Comparison of ENCODE assay signal across 21 cellular contexts in genomic region chr2:149049142-149049541, GRCh38. TPM values are rescaled to one million over a fixed set of nuclear protein-coding genes. Genes with fewer than 3 reads are reported as not detected.
DNase-seq lines count a peak whose midpoint lies in the region; ATAC-seq, FAIRE-seq and TF ChIP-seq lines count a peak whose summit lies in the region.
"Had no signal": no experiment of that assay in that cellular context is flagged by ENCODE, and none has a peak within 500 bp of the region (broad histone marks: within the 10 kb centered on the region; RNA-seq: fewer than 3 reads in every experiment).

No MANE protein-coding gene starts in this region.

- FAIRE-seq in urothelium cell line (lab: Jason Lieb, UNC) = peak; percentile 30
- FAIRE-seq: RCC 7860 had no signal

- no TSS peak for BruUV-seq in PC-3 (replicated peaks; lab: Mats Ljungman, UMichigan)

- peaks cover 24% of the 10 kb centered on the region; the same call in 1 of the 2 replicates for H3K27me3 ChIP-seq in PC-3 (ENCODE audit: low read length)
- H3K27me3 ChIP-seq: ascending aorta, transverse colon had no signal

- no peak overlapping the region for H3K9ac ChIP-seq in PC-3 (ENCODE audit: low read length)
- H3K9ac ChIP-seq: SK-N-SH had no signal

- CTCF ChIA-PET in PC-3 (lab: Charles Lee) = no interaction called here

- TF ChIP-seq CTCF in PC-3 (conservative IDR thresholded peaks at IDR 0.05; ENCODE audit: low read depth, low read length) (no peak), fibroblast of mammary gland (conservative IDR thresholded peaks at IDR 0.05; ENCODE audit: control insufficient read depth, insufficient read depth, low read depth, low read length) (no peak)

- H3F3A ChIP-seq in PC-3 (ENCODE audit: low read length, unreplicated experiment) = no peaks in the 10 kb centered on the region

- no peaks in the 10 kb centered on the region for H3K79me2 ChIP-seq in PC-3 (ENCODE audit: low read length)

- H3K27me3 Mint-ChIP-seq in activated T-cell treated with anti-CD3 and anti-CD28 coated beads, Interleukin-2, amount 50 U/mL, for 72 hours (ENCODE audit: low read depth) = peaks cover 8% of the 10 kb centered on the region
- H3K27me3 Mint-ChIP-seq in activated T-cell treated with anti-CD3 and anti-CD28 coated beads, Interleukin-2, amount 50 U/mL, for 24 hours = peaks cover 14% of the 10 kb centered on the region

- POLR2A ChIA-PET in PC-3 (lab: Charles Lee; ENCODE audit: unreplicated experiment) = no interaction called here

- H3K4me3 Mint-ChIP-seq in activated T-cell treated with anti-CD3 and anti-CD28 coated beads, Interleukin-2, amount 50 U/mL, for 72 hours = no peak overlapping the region
- no peak overlapping the region for H3K4me3 Mint-ChIP-seq in activated T-cell treated with anti-CD3 and anti-CD28 coated beads, Interleukin-2, amount 50 U/mL, for 24 hours
- H3K4me3 Mint-ChIP-seq: activated naive CD4-positive, alpha-beta T cell treated with anti-CD3 and anti-CD28 coated beads for 36 hours; stimulated activated naive CD8-positive, alpha-beta T cell treated with anti-CD3 and anti-CD28 coated beads, Interleukin-15, Interleukin-2, amounts not matched to agents 100 ng/mL and 50 ng/mL, for 24 hours; T-helper 2 cell treated with Interferon-gamma antibody and Interleukin-4, amounts not matched to agents 5 μg/mL and 100 μg/mL, for 36 hours had no signal

- ATAC-seq in activated T-cell treated with anti-CD3 and anti-CD28 coated beads, Interleukin-2, amount 50 U/mL, for 72 hours (replicated peaks in 1 of 2) = peak; percentile 27 to 67
- ATAC-seq in PC-3 (no peak), HG03175 (IDR thresholded peaks at IDR 0.05; ENCODE audit: unreplicated experiment) (no peak)

- DNase-seq in activated T-cell treated with anti-CD3 and anti-CD28 coated beads, Interleukin-2, amount 50 U/mL, for 72 hours = no peak
- DNase-seq in activated T-cell treated with anti-CD3 and anti-CD28 coated beads, Interleukin-2, amount 50 U/mL, for 24 hours = no peak
- DNase-seq in PC-3 (peak; percentile 36), fibroblast of mammary gland (ENCODE audit: low read depth) (peak; percentile 18), urothelium cell line (ENCODE audit: low spot score) (no peak), NOMO-1 treated with dmso at 0.1 percent for 144 hours (lab: John Stamatoyannopoulos, UW; ENCODE audit: unreplicated experiment) (no peak), NCI-H128 (lab: John Stamatoyannopoulos, UW; ENCODE audit: unreplicated experiment) (no peak)
- DNase-seq: activated CD4-positive, alpha-beta T cell treated with anti-CD3 and anti-CD28 coated beads, Interleukin-2, amount 50 U/mL, for 48 hours; activated naive CD4-positive, alpha-beta T cell treated with anti-CD3 and anti-CD28 coated beads for 36 hours; Calu3; effector memory CD4-positive, alpha-beta T cell; NCI-H1436 treated with DMSO at 0.1 percent for 48 hours; SK-N-SH; stimulated activated CD4-positive, alpha-beta T cell treated with anti-CD3 and anti-CD28 coated beads, Interleukin-2, amount 100 ng/mL, for 24 hours; transverse colon had no signal

- no peak overlapping the region for H3K27ac Mint-ChIP-seq in activated T-cell treated with anti-CD3 and anti-CD28 coated beads, Interleukin-2, amount 50 U/mL, for 72 hours
- no peak overlapping the region for H3K27ac Mint-ChIP-seq in activated T-cell treated with anti-CD3 and anti-CD28 coated beads, Interleukin-2, amount 50 U/mL, for 24 hours
- H3K27ac Mint-ChIP-seq: activated naive CD4-positive, alpha-beta T cell treated with anti-CD3 and anti-CD28 coated beads for 36 hours; stimulated activated naive CD8-positive, alpha-beta T cell treated with anti-CD3 and anti-CD28 coated beads, Interleukin-15, Interleukin-2, amounts not matched to agents 100 ng/mL and 50 ng/mL, for 24 hours; T-helper 2 cell treated with Interferon-gamma antibody and Interleukin-4, amounts not matched to agents 5 μg/mL and 100 μg/mL, for 36 hours had no signal

- H3K4me1 Mint-ChIP-seq in activated T-cell treated with anti-CD3 and anti-CD28 coated beads, Interleukin-2, amount 50 U/mL, for 72 hours (ENCODE audit: low read depth) = peaks cover 11% of the 10 kb centered on the region
- H3K4me1 Mint-ChIP-seq in activated T-cell treated with anti-CD3 and anti-CD28 coated beads, Interleukin-2, amount 50 U/mL, for 24 hours (ENCODE audit: low read depth) = no peaks in the 10 kb centered on the region

- no peak overlapping the region for H2AFZ ChIP-seq in PC-3 (ENCODE audit: low read length)

- H3K9me2 ChIP-seq in PC-3 (replicated peaks; ENCODE audit: low read length) = no peaks in the 10 kb centered on the region
- H3K9me2 ChIP-seq: SK-N-SH had no signal

- H3K4me1 ChIP-seq in PC-3 (ENCODE audit: insufficient read depth, low read length) = no peaks in the 10 kb centered on the region
- H3K4me1 ChIP-seq: ascending aorta, transverse colon had no signal

- H3K4me3 ChIP-seq in PC-3 (ENCODE audit: low read length) (no peak overlapping the region), fibroblast of mammary gland (ENCODE audit: control insufficient read depth, low read depth, low read length) (no peak overlapping the region)
- H3K4me3 ChIP-seq: ascending aorta, transverse colon had no signal

- peaks cover 4 to 5% of the 10 kb centered on the region in 2 donors for H3K9me3 Mint-ChIP-seq in activated T-cell treated with anti-CD3 and anti-CD28 coated beads, Interleukin-2, amount 50 U/mL, for 72 hours
- peaks cover 21% of the 10 kb centered on the region for H3K9me3 Mint-ChIP-seq in activated T-cell treated with anti-CD3 and anti-CD28 coated beads, Interleukin-2, amount 50 U/mL, for 24 hours

- H3K27ac ChIP-seq in PC-3 (ENCODE audit: low read length) = no peak overlapping the region
- H3K27ac ChIP-seq: 22Rv1, ascending aorta, transverse colon had no signal

- no peak overlapping the region for H3K4me2 ChIP-seq in PC-3 (ENCODE audit: low read length)
- H3K4me2 ChIP-seq: SK-N-SH had no signal

- intact Hi-C loops in PC-3 (cut with micrococcal nuclease) = no loop called here

- H3K36me3 ChIP-seq in PC-3 (ENCODE audit: low read depth, low read length) = no peaks in the 10 kb centered on the region
- H3K36me3 ChIP-seq: ascending aorta, transverse colon had no signal

- peaks cover 2 to 7% of the 10 kb centered on the region in 2 donors for H3K36me3 Mint-ChIP-seq in activated T-cell treated with anti-CD3 and anti-CD28 coated beads, Interleukin-2, amount 50 U/mL, for 72 hours (ENCODE audit: insufficient read depth in 2 of 2)
- no peaks in the 10 kb centered on the region for H3K36me3 Mint-ChIP-seq in activated T-cell treated with anti-CD3 and anti-CD28 coated beads, Interleukin-2, amount 50 U/mL, for 24 hours (ENCODE audit: low read depth)

- no peaks in the 10 kb centered on the region for H3K9me3 ChIP-seq in PC-3 (ENCODE audit: low read length)

- no peaks in the 10 kb centered on the region for H4K20me1 ChIP-seq in PC-3 (ENCODE audit: low read length)

RNA-seq across cellular contexts. Expression of gene LYPD6B, which starts 10.6 kb away (rescaled TPM):
- total RNA-seq in activated T-cell treated with anti-CD3 and anti-CD28 coated beads, Interleukin-2, amount 50 U/mL, for 72 hours = not detected
- total RNA-seq in PC-3 (2014; rRNA removed) = 1.9 and 2.0 TPM in 2 replicates
- total RNA-seq: activated naive CD4-positive, alpha-beta T cell treated with anti-CD3 and anti-CD28 coated beads for 36 hours; ascending aorta had no signal

Comparison
In these comparisons a context has a peak if more than half of its experiments do, and no peak if none do; other contexts are left out.
1. ATAC-seq: peak in activated T-cell treated with anti-CD3 and anti-CD28 coated beads, Interleukin-2, amount 50 U/mL, for 72 hours (2 of 2); none in PC-3 (single experiment) and HG03175 (single experiment).
2. DNase-seq: peak in PC-3 (single experiment) and fibroblast of mammary gland (single experiment); none in activated T-cell treated with anti-CD3 and anti-CD28 coated beads, Interleukin-2, amount 50 U/mL, for 72 hours (0 of 2), activated T-cell treated with anti-CD3 and anti-CD28 coated beads, Interleukin-2, amount 50 U/mL, for 24 hours (single experiment), urothelium cell line (single experiment), NOMO-1 treated with dmso at 0.1 percent for 144 hours (single experiment) and NCI-H128 (single experiment).